In the genomic region with DNA sequence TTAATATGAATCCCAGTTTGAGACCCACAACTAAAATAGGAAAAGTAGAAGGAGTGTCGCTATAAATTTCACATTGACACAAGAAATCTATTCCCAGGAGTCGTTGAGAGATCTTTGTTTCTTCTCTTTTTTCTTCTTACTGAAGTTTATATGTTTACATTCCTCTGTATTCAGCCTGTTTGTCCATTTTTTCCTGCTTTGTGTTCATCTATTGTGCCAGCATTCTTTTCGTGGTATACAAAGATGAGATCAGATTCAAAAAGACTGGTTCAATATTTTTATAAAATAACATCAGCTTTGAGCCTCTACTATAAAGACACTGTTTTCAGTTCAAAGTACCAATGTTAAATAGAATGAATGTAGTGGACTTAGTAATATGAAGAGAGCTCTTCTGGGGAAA, we compare ENCODE assay signal across 19 cellular contexts.
DNase-seq lines count a peak whose midpoint lies in the region; ATAC-seq, FAIRE-seq and TF ChIP-seq lines count a peak whose summit lies in the region.
"Had no signal": no experiment of that assay in that cellular context is flagged by ENCODE, and none has a peak within 500 bp of the region (broad histone marks: within the 10 kb centered on the region; RNA-seq: fewer than 3 reads in every experiment).

No MANE protein-coding gene starts in this region.

- no peak overlapping the region for H2BK5ac ChIP-seq in H1 (ENCODE audit: low read depth, low read length)

- H2BK15ac ChIP-seq in H1 (ENCODE audit: low read length): no peak overlapping the region

- WGBS in SK-N-SH (ENCODE audit: low lambda C conversion rate): 80% methylated on average over 3 of the region's 3 CpGs
- WGBS in H1 (ENCODE audit: extremely low coverage in 1 of 2, insufficient coverage in 1 of 2, insufficient read length in 1 of 2, insufficient replicate concordance in 2 of 2, low coverage in 1 of 2, low lambda C conversion rate in 2 of 2, missing lambda C conversion rate in 1 of 2), 2 experiments: 38% methylated on average over 3 of the region's 3 CpGs; no CpG with 5 or more reads in 1 of the 2 experiments

- no peak for TF ChIP-seq CTCF in SK-N-SH (IDR thresholded peaks at IDR 0.05)
- no peak for TF ChIP-seq CTCF in H1 (IDR thresholded peaks at IDR 0.05; ENCODE audit: control extremely low read depth in 1 of 3, insufficient read depth in 1 of 3, low read depth in 1 of 3, low read length in 3 of 3)
- no peak for TF ChIP-seq CTCF in osteoblast (IDR thresholded peaks at IDR 0.05; ENCODE audit: extremely low read depth, low read depth, low read length)
- TF ChIP-seq CTCF in upper lobe of right lung (IDR thresholded peaks at IDR 0.05): no peak

- peak overlapping the region; percentile 31 for H4K5ac ChIP-seq in H1 (ENCODE audit: insufficient read length, low read depth, low read length)

- H3K36me3 ChIP-seq in SK-N-SH (replicated peaks in 1 of 2; ENCODE audit: control insufficient read depth in 1 of 2, insufficient read depth in 2 of 2, low read length in 1 of 2): peaks cover 0 to 33% of the 10 kb centered on the region in 2 experiments
- H3K36me3 ChIP-seq in H1 (ENCODE audit: control insufficient read depth in 2 of 4, insufficient read depth in 4 of 4, low read length in 3 of 4): no peaks in the 10 kb centered on the region
- no peaks in the 10 kb centered on the region for H3K36me3 ChIP-seq in osteoblast (ENCODE audit: insufficient read depth, low read length)
- H3K36me3 ChIP-seq in upper lobe of right lung: no peaks in the 10 kb centered on the region

- H3K9me3 Mint-ChIP-seq in stimulated activated effector memory CD8-positive, alpha-beta T cell treated with anti-CD3 and anti-CD28 coated beads, Interleukin-12 subunit alpha, Interleukin-12 subunit beta, amount 100 ng/mL, for 72 hours: no peaks in the 10 kb centered on the region
- H3K9me3 Mint-ChIP-seq: central memory CD8-positive, alpha-beta T cell; IgD-negative memory B cell had no signal

- no peaks in the 10 kb centered on the region for H3K4me1 Mint-ChIP-seq in stimulated activated effector memory CD8-positive, alpha-beta T cell treated with anti-CD3 and anti-CD28 coated beads, Interleukin-12 subunit alpha, Interleukin-12 subunit beta, amount 100 ng/mL, for 72 hours
- H3K4me1 Mint-ChIP-seq: central memory CD8-positive, alpha-beta T cell had no signal

- no peak overlapping the region for H4K8ac ChIP-seq in H1 (ENCODE audit: extremely low read depth, insufficient read depth, low read length)

- H3K4me3 Mint-ChIP-seq in stimulated activated effector memory CD8-positive, alpha-beta T cell treated with anti-CD3 and anti-CD28 coated beads, Interleukin-12 subunit alpha, Interleukin-12 subunit beta, amount 100 ng/mL, for 72 hours: no peak overlapping the region
- H3K4me3 Mint-ChIP-seq: central memory CD8-positive, alpha-beta T cell; IgD-negative memory B cell had no signal

- H3K36me3 Mint-ChIP-seq in stimulated activated effector memory CD8-positive, alpha-beta T cell treated with anti-CD3 and anti-CD28 coated beads, Interleukin-12 subunit alpha, Interleukin-12 subunit beta, amount 100 ng/mL, for 72 hours: no peaks in the 10 kb centered on the region
- H3K36me3 Mint-ChIP-seq: IgD-negative memory B cell had no signal

- H4K91ac ChIP-seq in H1 (replicated peaks; ENCODE audit: insufficient read length, low read length): no peak overlapping the region

- H3K4ac ChIP-seq in H1 (replicated peaks; ENCODE audit: insufficient read length, low read depth, low read length): no peak overlapping the region

- H3K9me2 ChIP-seq in SK-N-SH: no peaks in the 10 kb centered on the region

- H3K27me3 ChIP-seq in SK-N-SH (ENCODE audit: insufficient read depth): no peaks in the 10 kb centered on the region
- no peaks in the 10 kb centered on the region for H3K27me3 ChIP-seq in H1 (replicated peaks in 1 of 4; ENCODE audit: control insufficient read depth in 3 of 4, extremely low read depth in 1 of 4, insufficient read depth in 3 of 4, low read length in 3 of 4)
- no peaks in the 10 kb centered on the region for H3K27me3 ChIP-seq in osteoblast (ENCODE audit: insufficient read depth, low read length)
- H3K27me3 ChIP-seq in upper lobe of right lung: no peaks in the 10 kb centered on the region

- H3K18ac ChIP-seq in H1 (ENCODE audit: extremely low read depth, low read length): no peak overlapping the region

- H3F3A ChIP-seq in SK-N-SH (replicated peaks; ENCODE audit: insufficient read depth): peaks cover 35% of the 10 kb centered on the region

- no peak for DNase-seq in SK-N-SH
- no peak for DNase-seq in H1 (ENCODE audit: low read depth in 1 of 2, low spot score in 2 of 2)
- DNase-seq in osteoblast (ENCODE audit: insufficient read length, low spot score, missing footprints): no peak
- DNase-seq in upper lobe of right lung: no peak
- DNase-seq in NOMO-1 treated with dmso at 0.1 percent for 144 hours (lab: John Stamatoyannopoulos, UW; ENCODE audit: unreplicated experiment): no peak
- DNase-seq in stimulated activated effector memory CD8-positive, alpha-beta T cell treated with anti-CD3 and anti-CD28 coated beads, Interleukin-12 subunit alpha, Interleukin-12 subunit beta, amount 100 ng/mL, for 72 hours (ENCODE audit: low spot score in 2 of 2): no peak
- DNase-seq: activated naive CD4-positive, alpha-beta T cell treated with Interleukin-2 at 50 U/mL for 16 hours; Caco-2; left colon; NCI-H1417; NCI-H446 treated with DMSO at 0.1 percent for 48 hours; RPMI8226; stimulated activated CD4-positive, alpha-beta T cell treated with anti-CD3 and anti-CD28 coated beads, Interleukin-2, amount 100 ng/mL, for 48 hours; stimulated activated naive CD4-positive, alpha-beta T cell had no signal

- FAIRE-seq in H1 (lab: Jason Lieb, UNC): no peak

- no peak overlapping the region for H3K14ac ChIP-seq in H1 (ENCODE audit: insufficient read length)

- peak overlapping the region; percentile 38; the same call in 1 of the 2 replicates for H2AFZ ChIP-seq in SK-N-SH (ENCODE audit: low read depth)
- H2AFZ ChIP-seq in H1 (ENCODE audit: low read length): no peak overlapping the region
- H2AFZ ChIP-seq in osteoblast (ENCODE audit: low read length): peak overlapping the region; percentile 71

- H2AK5ac ChIP-seq in H1 (ENCODE audit: low read depth, low read length): no peak overlapping the region

- TF ChIP-seq EP300 in SK-N-SH (IDR thresholded peaks at IDR 0.05; ENCODE audit: borderline replicate concordance in 1 of 2, low read depth in 1 of 2, low read length in 1 of 2) (no peak), H1 (IDR thresholded peaks at IDR 0.05; ENCODE audit: borderline replicate concordance in 1 of 2, low read depth in 2 of 2, low read length in 2 of 2) (no peak)

- H3K4me2 ChIP-seq in SK-N-SH (peak overlapping the region; percentile 52), H1 (ENCODE audit: insufficient read depth in 1 of 2, low read depth in 2 of 2, low read length in 2 of 2) (no peak overlapping the region), osteoblast (ENCODE audit: insufficient read depth, low read length) (peak overlapping the region; percentile 77)

- H3K27ac ChIP-seq in SK-N-SH (ENCODE audit: low read depth in 2 of 2, low read length in 1 of 2) (peak overlapping the region; percentile 66 to 76; a peak in 3 of 4 replicates), H1 (ENCODE audit: low read depth, low read length) (no peak overlapping the region), osteoblast (ENCODE audit: low read depth, low read length) (peak overlapping the region; percentile 88), upper lobe of right lung (peak overlapping the region; percentile 32)
- H3K27ac ChIP-seq: 22Rv1 had no signal

- H3K9ac ChIP-seq in SK-N-SH: peak overlapping the region; percentile 0; the same call in 1 of the 2 replicates
- H3K9ac ChIP-seq in H1 (replicated peaks in 1 of 4; ENCODE audit: extremely low read depth in 1 of 4, low read depth in 3 of 4, low read length in 3 of 4): no peak overlapping the region

- no peak overlapping the region for H3K4me3 ChIP-seq in SK-N-SH (ENCODE audit: low read depth in 2 of 2, low read length in 1 of 2)
- peak overlapping the region in 1 of 4 experiments; percentile 17; a peak in 1 of 8 replicates for H3K4me3 ChIP-seq in H1 (ENCODE audit: extremely low read depth in 1 of 4, insufficient read depth in 2 of 4, low read depth in 3 of 4, low read length in 4 of 4)
- no peak overlapping the region for H3K4me3 ChIP-seq in osteoblast (ENCODE audit: insufficient read depth, low read length)
- H3K4me3 ChIP-seq in upper lobe of right lung: no peak overlapping the region

- no peak overlapping the region for H2BK120ac ChIP-seq in H1 (replicated peaks; ENCODE audit: low read depth, low read length)

- H3K9me3 ChIP-seq in SK-N-SH: no peaks in the 10 kb centered on the region
- no peaks in the 10 kb centered on the region for H3K9me3 ChIP-seq in H1 (ENCODE audit: insufficient read depth in 2 of 2, low read depth in 1 of 2, low read length in 1 of 2)
- no peaks in the 10 kb centered on the region for H3K9me3 ChIP-seq in osteoblast (ENCODE audit: low read depth, low read length)
- H3K9me3 ChIP-seq in upper lobe of right lung: no peaks in the 10 kb centered on the region
- H3K9me3 ChIP-seq: Caco-2 had no signal

- no peak overlapping the region for H3K56ac ChIP-seq in H1 (replicated peaks; ENCODE audit: insufficient read length, low read depth, low read length)

- H3K4me1 ChIP-seq in SK-N-SH (ENCODE audit: control insufficient read depth in 1 of 2, insufficient read depth in 2 of 2, low read depth in 1 of 2, low read length in 1 of 2) (peaks cover 8 to 21% of the 10 kb centered on the region in 2 experiments; a peak in 3 of 4 replicates), H1 (replicated peaks in 1 of 4; ENCODE audit: control insufficient read depth in 3 of 4, insufficient read depth in 4 of 4, low read length in 3 of 4) (peaks cover 0 to 7% (median 1%) of the 10 kb centered on the region in 4 experiments; a peak in 6 of 7 replicates), osteoblast (ENCODE audit: insufficient read depth, low read length) (peaks cover 46% of the 10 kb centered on the region), upper lobe of right lung (peaks cover 19% of the 10 kb centered on the region)

- CTCF ChIA-PET in SK-N-SH (lab: Yijun Ruan, JAX): interaction anchor here (0.7 to 8.1 kb wide), 13 partner anchors 9 to 588 kb away, joined by 3 to 67 read pairs (median 4); a partner anchor contains a TSS
- CTCF ChIA-PET in H1 (lab: Charles Lee; ENCODE audit: partially characterized antibody): interaction anchor here (0.6 to 4.8 kb wide), 47 partner anchors 9 to 577 kb away, joined by 3 to 42 read pairs (median 4); a partner anchor contains a TSS

- H4K20me1 ChIP-seq in SK-N-SH (ENCODE audit: insufficient read depth): no peaks in the 10 kb centered on the region
- no peaks in the 10 kb centered on the region for H4K20me1 ChIP-seq in H1 (replicated peaks in 1 of 2; ENCODE audit: control insufficient read depth in 1 of 2, insufficient read depth in 2 of 2, low read length in 2 of 2)
- H4K20me1 ChIP-seq in osteoblast (ENCODE audit: insufficient read depth, low read length): no peaks in the 10 kb centered on the region

- TF ChIP-seq RAD21 in SK-N-SH (IDR thresholded peaks at IDR 0.05; ENCODE audit: low read length) (no peak), H1 (IDR thresholded peaks at IDR 0.05 in 1 of 2, conservative IDR thresholded peaks at IDR 0.05 in 1 of 2; ENCODE audit: low read depth in 2 of 2, low read length in 2 of 2) (no peak)

- no peaks in the 10 kb centered on the region for H3K79me1 ChIP-seq in H1 (ENCODE audit: low read depth, low read length)

- no peak overlapping the region for H3K27ac Mint-ChIP-seq in stimulated activated effector memory CD8-positive, alpha-beta T cell treated with anti-CD3 and anti-CD28 coated beads, Interleukin-12 subunit alpha, Interleukin-12 subunit beta, amount 100 ng/mL, for 72 hours
- H3K27ac Mint-ChIP-seq: IgD-negative memory B cell had no signal

- intact Hi-C loops in upper lobe of right lung (cut with DNase I): no loop called here

- H3K23me2 ChIP-seq in H1 (ENCODE audit: low read depth, low read length): no peaks in the 10 kb centered on the region

- no peak overlapping the region for H2BK20ac ChIP-seq in H1 (ENCODE audit: low read length)

- POLR2A ChIA-PET in SK-N-SH (lab: Yijun Ruan, JAX): no interaction called here
- POLR2A ChIA-PET in H1 (lab: Charles Lee; ENCODE audit: partially characterized antibody): interaction anchor here (0.6 to 1.4 kb wide), 4 partner anchors 9 to 826 kb away, joined by 3 to 4 read pairs (median 4); a partner anchor contains a TSS

- no peak overlapping the region for H2BK12ac ChIP-seq in H1 (ENCODE audit: low read depth, low read length)

- no peaks in the 10 kb centered on the region for H3K79me2 ChIP-seq in SK-N-SH (ENCODE audit: insufficient read depth)
- H3K79me2 ChIP-seq in H1 (ENCODE audit: control insufficient read depth in 1 of 2, insufficient read depth in 2 of 2, low read length in 2 of 2): no peaks in the 10 kb centered on the region
- no peaks in the 10 kb centered on the region for H3K79me2 ChIP-seq in osteoblast (ENCODE audit: insufficient read depth, low read length)

- ATAC-seq in SK-N-SH treated with all-trans-retinoic acid at 6 μM for 48 hours (no peak), upper lobe of right lung (no peak), HG03354 (IDR thresholded peaks at IDR 0.05; ENCODE audit: poor library complexity, severe bottlenecking, unreplicated experiment) (no peak)
- no peak for ATAC-seq in stimulated activated effector memory CD8-positive, alpha-beta T cell treated with anti-CD3 and anti-CD28 coated beads, Interleukin-12 subunit alpha, Interleukin-12 subunit beta, amount 100 ng/mL, for 72 hours
- ATAC-seq: left colon had no signal

- TF ChIP-seq POLR2A in H1 (IDR thresholded peaks at IDR 0.05; ENCODE audit: control extremely low read depth in 1 of 2, low read depth in 2 of 2, low read length in 2 of 2): no peak

- H3K23ac ChIP-seq in H1 (ENCODE audit: insufficient read length): no peak overlapping the region

Comparison
In these comparisons a context has a peak if more than half of its experiments do, and no peak if none do; other contexts are left out.
1. H3K4me2 ChIP-seq: peak in SK-N-SH (single experiment) and osteoblast (single experiment); none in H1 (0 of 2).